In the genomic region with DNA sequence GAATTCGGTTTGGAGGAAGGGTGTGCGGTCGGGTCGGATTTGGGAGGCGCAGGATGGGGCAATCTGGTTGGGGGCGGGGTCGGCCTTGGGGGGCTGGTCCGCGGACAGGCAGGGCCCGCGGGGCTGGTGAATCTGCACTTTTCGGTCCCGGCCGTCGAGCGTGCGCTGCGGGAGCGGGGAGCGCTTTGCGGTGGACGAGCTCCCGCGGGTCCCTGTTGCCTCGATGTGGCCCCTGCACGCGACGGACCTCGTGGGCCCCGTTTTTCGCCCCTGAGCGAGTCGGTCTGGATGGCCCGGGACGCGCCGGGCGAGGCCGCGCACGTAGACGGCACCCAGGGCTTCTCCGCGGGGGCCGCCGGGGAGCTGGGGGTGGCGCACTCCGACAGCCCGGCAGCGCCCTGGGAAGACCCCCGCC, we compare ENCODE assay signal across 8 cellular contexts. TPM values are rescaled to one million over a fixed set of nuclear protein-coding genes. Genes with fewer than 3 reads are reported as not detected.
DNase-seq lines count a peak whose midpoint lies in the region; ATAC-seq and TF ChIP-seq lines count a peak whose summit lies in the region.

No MANE protein-coding gene starts in this region.

- no peak for TF ChIP-seq CTCF in GM12875 (IDR thresholded peaks at IDR 0.05; ENCODE audit: borderline replicate concordance, insufficient read depth, low read depth, low read length)
- no peak for TF ChIP-seq CTCF in endodermal cell (conservative IDR thresholded peaks at IDR 0.05)

- H3K27me3 ChIP-seq in endodermal cell (ENCODE audit: control insufficient read depth, insufficient read depth, low read length, poor library complexity, severe bottlenecking) = no peaks in the 10 kb centered on the region

- peaks cover 7% of the 10 kb centered on the region for H3K4me1 ChIP-seq in endodermal cell (ENCODE audit: control insufficient read depth, insufficient read depth, low read length)

- H3K4me1 Mint-ChIP-seq in T-helper 2 cell treated with Interferon-gamma antibody and Interleukin-4, amounts not matched to agents 5 μg/mL and 100 μg/mL, for 36 hours (ENCODE audit: low read depth) = peaks cover 34% of the 10 kb centered on the region
- peaks cover 15% of the 10 kb centered on the region for H3K4me1 Mint-ChIP-seq in endodermal cell
- peaks cover 39 to 54% (median 50%) of the 10 kb centered on the region in 3 donors for H3K4me1 Mint-ChIP-seq in naive B cell

- peak overlapping the region; percentile 99 for H3K4me3 ChIP-seq in GM12875 (ENCODE audit: low read depth, low read length)
- peak overlapping the region; percentile 86 for H3K4me3 ChIP-seq in endodermal cell (ENCODE audit: low read length)

- DNase-seq in T-helper 2 cell treated with Interferon-gamma antibody and Interleukin-4, amounts not matched to agents 5 μg/mL and 100 μg/mL, for 36 hours (ENCODE audit: low spot score) = peak; percentile 43
- no peak for DNase-seq in endodermal cell
- no peak for DNase-seq in naive B cell
- no peak for DNase-seq in OCI-M1 (lab: John Stamatoyannopoulos, UW)
- DNase-seq in NCI-H2171 treated with DMSO at 0.1 percent for 48 hours (lab: John Stamatoyannopoulos, UW) = no peak
- no peak for DNase-seq in COR-L47 (lab: John Stamatoyannopoulos, UW)
- no peak for DNase-seq in NCI-H2081 treated with DMSO at 0.1 percent for 48 hours (lab: John Stamatoyannopoulos, UW)

- WGBS in endodermal cell (ENCODE audit: insufficient coverage in 1 of 2, insufficient read length in 1 of 2), 2 experiments = 0% methylated on average over 33 to 51 of the region's 51 CpGs

- H3K9ac ChIP-seq in endodermal cell (ENCODE audit: extremely low read depth, low read length, poor library complexity, severe bottlenecking) = peak overlapping the region; percentile 96

- ATAC-seq in naive B cell (ENCODE audit: low read depth in 2 of 2) = no peak

- peaks cover 22% of the 10 kb centered on the region for H3K36me3 ChIP-seq in endodermal cell (ENCODE audit: control insufficient read depth, insufficient read depth, low read length)

- H3K36me3 Mint-ChIP-seq in T-helper 2 cell treated with Interferon-gamma antibody and Interleukin-4, amounts not matched to agents 5 μg/mL and 100 μg/mL, for 36 hours (ENCODE audit: low read depth) = peaks cover 31% of the 10 kb centered on the region
- H3K36me3 Mint-ChIP-seq in endodermal cell (ENCODE audit: low read depth) (peaks cover 20% of the 10 kb centered on the region), naive B cell (peaks cover 0 to 17% of the 10 kb centered on the region in 2 donors)

- H3K9me3 Mint-ChIP-seq in T-helper 2 cell treated with Interferon-gamma antibody and Interleukin-4, amounts not matched to agents 5 μg/mL and 100 μg/mL, for 36 hours = no peaks in the 10 kb centered on the region
- H3K9me3 Mint-ChIP-seq in endodermal cell (no peaks in the 10 kb centered on the region), naive B cell (no peaks in the 10 kb centered on the region)

- peak overlapping the region; percentile 89 for H3K27ac Mint-ChIP-seq in T-helper 2 cell treated with Interferon-gamma antibody and Interleukin-4, amounts not matched to agents 5 μg/mL and 100 μg/mL, for 36 hours
- H3K27ac Mint-ChIP-seq in endodermal cell (peak overlapping the region; percentile 94), naive B cell (peak overlapping the region; percentile 74 to 100 (median 91))

- peak overlapping the region; percentile 91 for H3K27ac ChIP-seq in endodermal cell (ENCODE audit: low read depth, low read length)

- H3K4me3 Mint-ChIP-seq in T-helper 2 cell treated with Interferon-gamma antibody and Interleukin-4, amounts not matched to agents 5 μg/mL and 100 μg/mL, for 36 hours = peak overlapping the region; percentile 87
- peak overlapping the region; percentile 90 for H3K4me3 Mint-ChIP-seq in endodermal cell
- H3K4me3 Mint-ChIP-seq in naive B cell = peak overlapping the region; percentile 87 to 98 (median 94)

- no peaks in the 10 kb centered on the region for H3K9me3 ChIP-seq in endodermal cell (ENCODE audit: control insufficient read depth, low read length)

- no peaks in the 10 kb centered on the region for H3K27me3 Mint-ChIP-seq in T-helper 2 cell treated with Interferon-gamma antibody and Interleukin-4, amounts not matched to agents 5 μg/mL and 100 μg/mL, for 36 hours (ENCODE audit: low read depth)
- H3K27me3 Mint-ChIP-seq in endodermal cell (ENCODE audit: insufficient read depth) = no peaks in the 10 kb centered on the region
- H3K27me3 Mint-ChIP-seq in naive B cell = no peaks in the 10 kb centered on the region

RNA-seq across cellular contexts. Expression of gene PEAK3, which starts 11.8 kb away (rescaled TPM):
- total RNA-seq in endodermal cell = not detected
- polyA plus RNA-seq in endodermal cell (2013, experiment 1 of 2) = not detected
- 0.08 TPM for polyA plus RNA-seq in endodermal cell (2013, experiment 2 of 2)
- 1 to 10 TPM in 1 of 6 donors, under 1 TPM in 4, not detected in 1; 0.30 to 1.0 (median 0.49) TPM for polyA plus RNA-seq in naive B cell (ENCODE audit: low read depth in 6 of 6)

RNA-seq across cellular contexts. Expression of gene JSRP1, which starts 13.9 kb away (rescaled TPM):
- under 1 TPM; 0.66 to 0.89 TPM for total RNA-seq in endodermal cell
- not detected for polyA plus RNA-seq in endodermal cell (2013, experiment 1 of 2)
- polyA plus RNA-seq in endodermal cell (2013, experiment 2 of 2) = not detected
- under 1 TPM in 3 of 6 donors, not detected in 3; 0.41 to 0.87 (median 0.53) TPM for polyA plus RNA-seq in naive B cell (ENCODE audit: low read depth in 6 of 6)

RNA-seq across cellular contexts. Expression of gene AMH, which starts 21.0 kb away (rescaled TPM):
- total RNA-seq in endodermal cell = 10 to 100 TPM; 20.5 to 35.1 TPM
- polyA plus RNA-seq in endodermal cell (2013, experiment 1 of 2) = 4.8 TPM
- 5.6 TPM for polyA plus RNA-seq in endodermal cell (2013, experiment 2 of 2)
- not detected for polyA plus RNA-seq in naive B cell (ENCODE audit: low read depth in 6 of 6)

RNA-seq across cellular contexts. Expression of gene SF3A2, which starts 33.5 kb away (rescaled TPM):
- 100 to 1,000 TPM; 126 to 132 TPM for total RNA-seq in endodermal cell
- 147 TPM for polyA plus RNA-seq in endodermal cell (2013, experiment 1 of 2)
- polyA plus RNA-seq in endodermal cell (2013, experiment 2 of 2) = 122 TPM
- 10 to 100 TPM; 13.1 to 37.2 (median 20.3) TPM for polyA plus RNA-seq in naive B cell (ENCODE audit: low read depth in 6 of 6)

RNA-seq across cellular contexts. Expression of gene PLEKHJ1, which starts 34.0 kb away (rescaled TPM):
- total RNA-seq in endodermal cell = 100 to 1,000 TPM; 146 to 192 TPM
- polyA plus RNA-seq in endodermal cell (2013, experiment 1 of 2) = 103 TPM
- 96.8 TPM for polyA plus RNA-seq in endodermal cell (2013, experiment 2 of 2)
- polyA plus RNA-seq in naive B cell (ENCODE audit: low read depth in 6 of 6) = 100 to 1,000 TPM in 5 of 6 donors, 10 to 100 TPM in 1; 98.9 to 148 (median 126) TPM
